In genomic region chr1:234599617-234600417, GRCh38 we compare ENCODE assay signal across 8 cellular contexts. TPM values are rescaled to one million over a fixed set of nuclear protein-coding genes. Genes with fewer than 3 reads are reported as not detected.
DNase-seq lines count a peak whose midpoint lies in the region; ATAC-seq and TF ChIP-seq lines count a peak whose summit lies in the region.

No MANE protein-coding gene starts in this region.

- H3K27me3 ChIP-seq in left ventricle myocardium inferior (ENCODE audit: low read depth): no peaks in the 10 kb centered on the region

- peak overlapping the region; percentile 100 for H3K27ac ChIP-seq in left ventricle myocardium inferior (replicated peaks)

- H3K36me3 Mint-ChIP-seq in progenitor cell of endocrine pancreas (ENCODE audit: insufficient read depth): peaks cover 11% of the 10 kb centered on the region

- DNase-seq in NCI-H1105 (lab: John Stamatoyannopoulos, UW): peak; percentile 51
- peak; percentile 49 to 86 (median 72) for DNase-seq in T-helper 1 cell
- DNase-seq in amniotic epithelial cell (ENCODE audit: low read depth): peak; percentile 84
- peak; percentile 92 for DNase-seq in left ventricle myocardium inferior
- DNase-seq in progenitor cell of endocrine pancreas (ENCODE audit: low spot score, unreplicated experiment): peak; percentile 78
- no peak for DNase-seq in OCI-M2 (lab: John Stamatoyannopoulos, UW; ENCODE audit: unreplicated experiment)

- ATAC-seq in GM18498 (IDR thresholded peaks at IDR 0.05; ENCODE audit: unreplicated experiment) (peak; percentile 77), HG02678 (IDR thresholded peaks at IDR 0.05; ENCODE audit: unreplicated experiment) (peak; percentile 74)

- H3K4me3 ChIP-seq in left ventricle myocardium inferior: peak overlapping the region; percentile 87

- peak overlapping the region; percentile 77 for H3K4me3 Mint-ChIP-seq in progenitor cell of endocrine pancreas (ENCODE audit: low read depth)

- intact Hi-C loops in left ventricle myocardium inferior (cut with micrococcal nuclease): loop anchor here (5.0 to 10.0 kb wide), 2 partner anchors 385 to 482 kb away; no protein-coding TSS in a partner anchor

- no peaks in the 10 kb centered on the region for H3K27me3 Mint-ChIP-seq in progenitor cell of endocrine pancreas

- H3K27ac Mint-ChIP-seq in progenitor cell of endocrine pancreas: peak overlapping the region; percentile 96

- TF ChIP-seq CTCF in left ventricle myocardium inferior (IDR thresholded peaks at IDR 0.05; ENCODE audit: borderline replicate concordance) (no peak), progenitor cell of endocrine pancreas (IDR thresholded peaks at IDR 0.05; ENCODE audit: unreplicated experiment) (no peak)

- H3K9me3 ChIP-seq in left ventricle myocardium inferior (replicated peaks): no peaks in the 10 kb centered on the region

- peaks cover 65% of the 10 kb centered on the region for H3K4me1 ChIP-seq in left ventricle myocardium inferior

- no peaks in the 10 kb centered on the region for H3K9me3 Mint-ChIP-seq in progenitor cell of endocrine pancreas (ENCODE audit: low read depth)

- H3K4me1 Mint-ChIP-seq in progenitor cell of endocrine pancreas (ENCODE audit: low read depth): peaks cover 41% of the 10 kb centered on the region

- peaks cover 3% of the 10 kb centered on the region for H3K36me3 ChIP-seq in left ventricle myocardium inferior

RNA-seq across cellular contexts. Expression of gene IRF2BP2, which starts 10.2 kb away (rescaled TPM):
- total RNA-seq in left ventricle myocardium inferior: 126 TPM
- 193 and 214 TPM in 2 replicates for total RNA-seq in progenitor cell of endocrine pancreas
